8 cellular contexts compared by ENCODE assay signal in the genomic region with DNA sequence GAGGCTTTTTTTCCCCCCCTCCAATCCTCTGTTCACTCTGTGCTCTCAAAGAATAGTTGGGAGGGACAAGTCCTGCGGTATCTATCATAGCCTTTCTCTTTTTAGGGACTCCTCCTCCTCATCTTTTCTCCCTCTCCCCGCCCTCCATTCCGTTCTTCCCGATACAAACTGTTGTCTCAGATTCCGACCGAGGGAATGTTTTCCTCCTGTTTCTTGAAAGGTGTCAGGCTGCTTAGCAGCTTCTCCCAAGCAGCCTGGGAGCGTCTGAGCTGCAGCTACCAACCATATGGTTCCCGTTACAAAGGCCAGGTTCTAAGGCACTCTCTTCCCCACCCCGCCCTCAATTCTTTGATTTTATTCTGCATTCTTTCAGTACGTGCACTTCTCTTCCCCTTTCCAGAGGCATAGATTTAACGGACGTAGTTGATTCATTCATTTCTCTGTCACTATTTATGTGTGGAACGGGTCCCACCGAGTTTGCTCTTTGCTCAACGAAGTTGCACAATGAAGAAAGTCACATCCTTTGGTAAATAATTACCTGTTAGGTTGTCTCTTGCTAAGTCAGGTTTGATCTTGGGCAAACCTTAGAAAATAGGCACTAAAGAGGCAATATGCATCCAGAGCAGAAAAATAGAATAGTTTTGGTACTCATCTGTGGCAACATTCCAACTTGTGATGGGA. TPM values are rescaled to one million over a fixed set of nuclear protein-coding genes. Genes with fewer than 3 reads are reported as not detected.
A peak's percentile ranks its signal among the peaks of the same experiment; 100 is the strongest.
DNase-seq lines count a peak whose midpoint lies in the region; ATAC-seq and TF ChIP-seq lines count a peak whose summit lies in the region.

No MANE protein-coding gene starts in this region.

- H3K9me3 Mint-ChIP-seq in HFFc6: no peaks in the 10 kb centered on the region
- H3K9me3 Mint-ChIP-seq in T-cell: peaks cover 0 to 2% (median 0%) of the 10 kb centered on the region in 3 donors

- no peaks in the 10 kb centered on the region; the same call in 1 of the 2 replicates for H3K4me1 ChIP-seq in iPS DF 6.9 (ENCODE audit: control insufficient read depth, insufficient read depth, low read length)
- H3K4me1 ChIP-seq in spleen: peaks cover 0 to 33% (median 22%) of the 10 kb centered on the region in 6 donors

- H3K36me3 ChIP-seq in iPS DF 6.9 (ENCODE audit: control insufficient read depth, insufficient read depth, low read length): no peaks in the 10 kb centered on the region
- H3K36me3 ChIP-seq in spleen: no peaks in the 10 kb centered on the region

- ATAC-seq in HG02763 (IDR thresholded peaks at IDR 0.05; ENCODE audit: unreplicated experiment): no peak
- no peak for ATAC-seq in T-cell (replicated peaks in 1 of 4)

- POLR2A ChIA-PET in T-cell (lab: Charles Lee): no interaction called here

- H3K4me3 Mint-ChIP-seq in HFFc6 (peak overlapping the region; percentile 84), T-cell (no peak overlapping the region)

- no peaks in the 10 kb centered on the region for H3K9me3 ChIP-seq in iPS DF 6.9 (ENCODE audit: control insufficient read depth, insufficient read depth, low read length)
- H3K9me3 ChIP-seq in spleen: no peaks in the 10 kb centered on the region

- no peak for TF ChIP-seq POLR2A in spleen (IDR thresholded peaks at IDR 0.05)

- no peak for TF ChIP-seq CTCF in HFFc6 (IDR thresholded peaks at IDR 0.05)
- TF ChIP-seq CTCF in spleen (IDR thresholded peaks at IDR 0.05 in 8 of 11, conservative IDR thresholded peaks at IDR 0.05 in 3 of 11): no peak

- intact Hi-C loops in spleen (cut with DNase I; ENCODE audit: low total_unique reads): no loop called here

- WGBS in iPS DF 6.9 (ENCODE audit: insufficient coverage, insufficient read length): no CpG with 5 or more reads among the region's 15 CpGs
- 5 to 6% (median 6%) methylated on average over 15 of the region's 15 CpGs for WGBS in spleen, 5 donors

- H3K4me3 ChIP-seq in iPS DF 6.9 (ENCODE audit: low read length): peak overlapping the region; percentile 90; the same call in 1 of the 2 replicates
- peak overlapping the region; percentile 45 to 76 (median 56) for H3K4me3 ChIP-seq in spleen

- peaks cover 22% of the 10 kb centered on the region for H3K4me1 Mint-ChIP-seq in HFFc6 (ENCODE audit: low read depth)
- H3K4me1 Mint-ChIP-seq in T-cell: peaks cover 4 to 5% (median 4%) of the 10 kb centered on the region in 3 donors

- CTCF ChIA-PET in T-cell (lab: Charles Lee): no interaction called here

- H3K27ac Mint-ChIP-seq in HFFc6 (peak overlapping the region; percentile 49; the same call in 1 of the 2 replicates), T-cell (no peak overlapping the region)

- no peaks in the 10 kb centered on the region for H3K36me3 Mint-ChIP-seq in HFFc6 (ENCODE audit: low read depth)
- no peaks in the 10 kb centered on the region for H3K36me3 Mint-ChIP-seq in T-cell

- DNase-seq in HFFc6 (no peak), amniotic epithelial cell (ENCODE audit: low read depth) (peak; percentile 6), iPS DF 6.9 (ENCODE audit: low read depth, low spot score) (no peak), spleen (no peak), NCI-H187 treated with DMSO at 0.1 percent for 48 hours (lab: John Stamatoyannopoulos, UW) (no peak), retina (no peak), T-cell (no peak)

- H3K27me3 ChIP-seq in iPS DF 6.9 (ENCODE audit: control insufficient read depth, insufficient read depth, low read length): no peaks in the 10 kb centered on the region
- peaks cover 0 to 60% (median 28%) of the 10 kb centered on the region in 7 donors for H3K27me3 ChIP-seq in spleen (replicated peaks in 1 of 7)

- no peak overlapping the region for H3K27ac ChIP-seq in iPS DF 6.9 (ENCODE audit: low read length)
- peak overlapping the region; percentile 62 to 93 (median 91) for H3K27ac ChIP-seq in spleen

- H3K27me3 Mint-ChIP-seq in HFFc6 (ENCODE audit: insufficient read depth): peaks cover 21% of the 10 kb centered on the region
- peaks cover 32 to 40% of the 10 kb centered on the region in 2 donors for H3K27me3 Mint-ChIP-seq in T-cell

RNA-seq across cellular contexts. Expression of gene ADGRL2, which starts 2.8 kb away (rescaled TPM):
- 10 to 100 TPM in 1 of 6 experiments, 1 to 10 TPM in 5; 2.1 to 11.1 (median 2.8) TPM for total RNA-seq in HFFc6 (2021; fragmentation: NEBNext Ultra II Directional; extraction: Animal tissue kit (Norgen Biotek cat#: 25700))
- 100 to 1,000 TPM in 2 of 7 donors, 10 to 100 TPM in 5; 36.9 to 115 (median 84.3) TPM for total RNA-seq in spleen
- 1 to 10 TPM; 5.4 to 7.8 (median 7.1) TPM for polyA plus RNA-seq in spleen
- under 1 TPM in 3 of 5 donors, not detected in 2; 0.20 to 0.70 (median 0.55) TPM for total RNA-seq in T-cell
